Comparison of ENCODE assay signal across 8 cellular contexts in the genomic region with DNA sequence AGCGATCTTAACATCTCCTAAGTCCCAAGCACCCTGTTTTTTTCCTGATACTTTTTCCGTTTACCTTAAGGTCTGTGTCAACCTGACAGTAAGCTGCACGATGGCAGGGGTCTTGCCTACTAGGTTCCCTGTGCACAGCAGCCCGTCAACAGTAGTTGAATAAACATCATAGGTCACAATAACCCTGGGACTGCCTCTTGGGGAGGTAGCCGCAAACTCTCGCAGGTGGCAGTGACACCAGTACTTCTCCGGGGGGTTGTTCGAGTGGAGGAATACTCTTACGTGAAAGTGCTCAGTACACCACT. TPM values are rescaled to one million over a fixed set of nuclear protein-coding genes. Genes with fewer than 3 reads are reported as not detected.
A peak's percentile ranks its signal among the peaks of the same experiment; 100 is the strongest.
DNase-seq lines count a peak whose midpoint lies in the region; ATAC-seq and TF ChIP-seq lines count a peak whose summit lies in the region.

No MANE protein-coding gene starts in this region.

- H2AFZ ChIP-seq in neural progenitor cell (replicated peaks): peak overlapping the region; percentile 89

- H3K4me2 ChIP-seq in neural progenitor cell: peak overlapping the region; percentile 90

- no peaks in the 10 kb centered on the region for H3K9me3 Mint-ChIP-seq in effector memory CD8-positive, alpha-beta T cell
- H3K9me3 Mint-ChIP-seq in neural progenitor cell: peaks cover 2% of the 10 kb centered on the region

- peaks cover 25 to 43% of the 10 kb centered on the region in 2 donors for H3K4me1 Mint-ChIP-seq in effector memory CD8-positive, alpha-beta T cell (ENCODE audit: low read depth in 2 of 2)
- peaks cover 25% of the 10 kb centered on the region for H3K4me1 Mint-ChIP-seq in neural progenitor cell

- no peak for TF ChIP-seq CTCF in LNCaP clone FGC (IDR thresholded peaks at IDR 0.05; ENCODE audit: control insufficient read depth, extremely low read depth, insufficient read depth)
- no peak for TF ChIP-seq CTCF in neural progenitor cell (IDR thresholded peaks at IDR 0.05)

- peak overlapping the region; percentile 93 for H3K4me3 ChIP-seq in LNCaP clone FGC (ENCODE audit: low read depth, low read length)
- peak overlapping the region; percentile 83 for H3K4me3 ChIP-seq in neural progenitor cell

- H3K36me3 Mint-ChIP-seq in effector memory CD8-positive, alpha-beta T cell (ENCODE audit: insufficient read depth): peaks cover 27% of the 10 kb centered on the region
- H3K36me3 Mint-ChIP-seq in neural progenitor cell: peaks cover 12% of the 10 kb centered on the region

- no peaks in the 10 kb centered on the region for H3K27me3 Mint-ChIP-seq in effector memory CD8-positive, alpha-beta T cell
- peaks cover 2% of the 10 kb centered on the region for H3K27me3 Mint-ChIP-seq in neural progenitor cell (ENCODE audit: insufficient read depth, low read depth)

- no peak for DNase-seq in LNCaP clone FGC (ENCODE audit: low read depth)
- no peak for DNase-seq in effector memory CD8-positive, alpha-beta T cell
- DNase-seq in neural progenitor cell (ENCODE audit: low spot score): no peak
- no peak for DNase-seq in hippocampal formation (lab: John Stamatoyannopoulos, UW)
- no peak for DNase-seq in middle frontal gyrus (ENCODE audit: extremely low spot score, low spot score)
- no peak for DNase-seq in NOMO-1 treated with dmso at 0.1 percent for 144 hours (lab: John Stamatoyannopoulos, UW; ENCODE audit: unreplicated experiment)

- no peaks in the 10 kb centered on the region for H3K27me3 ChIP-seq in neural progenitor cell

- H3K79me2 ChIP-seq in neural progenitor cell (ENCODE audit: low read depth): peaks cover 40% of the 10 kb centered on the region

- no peaks in the 10 kb centered on the region for H4K20me1 ChIP-seq in neural progenitor cell (ENCODE audit: low read depth)

- H3K36me3 ChIP-seq in neural progenitor cell: peaks cover 3% of the 10 kb centered on the region

- H3K27ac Mint-ChIP-seq in effector memory CD8-positive, alpha-beta T cell: peak overlapping the region; percentile 93 to 95
- peak overlapping the region; percentile 77 for H3K27ac Mint-ChIP-seq in neural progenitor cell

- H3F3A ChIP-seq in neural progenitor cell (ENCODE audit: low read depth): peaks cover 14% of the 10 kb centered on the region

- peaks cover 11% of the 10 kb centered on the region for H3K4me1 ChIP-seq in neural progenitor cell

- ATAC-seq in GM18499 (IDR thresholded peaks at IDR 0.05; ENCODE audit: insufficient read depth, unreplicated experiment) (peak; percentile 42), GM21786 (IDR thresholded peaks at IDR 0.05; ENCODE audit: unreplicated experiment) (peak; percentile 36)
- ATAC-seq in effector memory CD8-positive, alpha-beta T cell (replicated peaks): peak; percentile 67

- peak overlapping the region; percentile 91 to 95 for H3K4me3 Mint-ChIP-seq in effector memory CD8-positive, alpha-beta T cell
- H3K4me3 Mint-ChIP-seq in neural progenitor cell: peak overlapping the region; percentile 98

- no peak overlapping the region for H3K27ac ChIP-seq in neural progenitor cell

- H3K9ac ChIP-seq in neural progenitor cell: peak overlapping the region; percentile 22

- no peaks in the 10 kb centered on the region for H3K9me3 ChIP-seq in neural progenitor cell (ENCODE audit: low read depth)

RNA-seq across cellular contexts. Expression of a gene that starts 0.4 kb away (rescaled TPM):
- total RNA-seq in neural progenitor cell (ENCODE audit: low replicate concordance): 85.2 and 93.7 TPM in 2 replicates
